ENCODE assay signal across 27 cellular contexts in the genomic region with DNA sequence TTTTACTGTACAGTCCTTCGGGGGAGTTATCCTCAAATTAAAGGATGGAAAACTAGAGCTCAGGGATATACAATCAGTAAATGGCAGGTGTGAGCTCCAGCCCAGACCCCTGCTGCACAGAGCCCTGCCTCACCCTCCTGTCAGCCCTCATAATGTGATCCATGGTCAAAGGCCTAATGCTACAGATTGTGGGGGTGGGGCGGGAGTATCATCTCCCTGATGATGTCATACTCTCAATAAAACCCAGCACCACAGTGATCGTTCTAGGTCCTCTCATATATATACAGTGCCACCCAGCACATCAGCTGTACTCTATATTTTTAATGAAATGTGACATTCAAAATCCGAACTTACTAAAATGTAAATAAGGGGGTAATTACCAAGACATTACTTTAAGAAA.
DNase-seq lines count a peak whose midpoint lies in the region; ATAC-seq, FAIRE-seq and TF ChIP-seq lines count a peak whose summit lies in the region.
"Had no signal": no experiment of that assay in that cellular context is flagged by ENCODE, and none has a peak within 500 bp of the region (broad histone marks: within the 10 kb centered on the region; RNA-seq: fewer than 3 reads in every experiment).

No MANE protein-coding gene starts in this region.

- no peak overlapping the region for H3K4me3 ChIP-seq in A549
- H3K4me3 ChIP-seq in HCT116 (replicated peaks in 1 of 2; ENCODE audit: low read depth in 1 of 2, low read length in 2 of 2), result no peak overlapping the region
- no peak overlapping the region for H3K4me3 ChIP-seq in HepG2 (replicated peaks in 1 of 3; ENCODE audit: insufficient read depth in 1 of 3, low read depth in 2 of 3, low read length in 3 of 3)
- H3K4me3 ChIP-seq in tibial artery, result no peak overlapping the region
- H3K4me3 ChIP-seq: BLaER1 treated with 17β-estradiol and CSF1 and Interleukin-3, amounts not matched to agents 10 nM and 100 nM; right atrium auricular region; SK-N-MC had no signal

- TF ChIP-seq POLR2A in A549 (IDR thresholded peaks at IDR 0.05; ENCODE audit: low read length) (no peak), HCT116 (IDR thresholded peaks at IDR 0.05; ENCODE audit: borderline replicate concordance, extremely low read depth, insufficient read depth, insufficient read length) (no peak), HepG2 (IDR thresholded peaks at IDR 0.05; ENCODE audit: insufficient read depth in 1 of 2, low read depth in 2 of 2, low read length in 2 of 2) (no peak)

- intact Hi-C loops in HCT116 (cut with micrococcal nuclease) (no loop called here), HepG2 (cut with micrococcal nuclease; ENCODE audit: unreplicated experiment) (no loop called here), tibial artery (cut with DNase I; ENCODE audit: low total_unique reads) (no loop called here)

- H3K4me2 ChIP-seq in A549, result peak overlapping the region; percentile 56
- no peak overlapping the region for H3K4me2 ChIP-seq in HCT116 (ENCODE audit: low read length)
- H3K4me2 ChIP-seq in HepG2 (ENCODE audit: low read depth, low read length), result no peak overlapping the region

- H3K4me1 ChIP-seq in A549 (peaks cover 17% of the 10 kb centered on the region), HCT116 (ENCODE audit: control insufficient read depth in 1 of 2, insufficient read depth in 2 of 2, low read length in 2 of 2) (peaks cover 0 to 6% of the 10 kb centered on the region in 2 experiments; a peak in 1 of 4 replicates), HepG2 (ENCODE audit: insufficient read depth, low read length) (peaks cover 28% of the 10 kb centered on the region), tibial artery (no peaks in the 10 kb centered on the region)

- H4K20me1 ChIP-seq in HCT116 (ENCODE audit: insufficient read depth) (no peaks in the 10 kb centered on the region), HepG2 (ENCODE audit: insufficient read depth, low read length) (no peaks in the 10 kb centered on the region)

- H2AFZ ChIP-seq in HCT116 (ENCODE audit: low read depth, low read length, poor library complexity, severe bottlenecking) (no peak overlapping the region), HepG2 (ENCODE audit: low read length) (no peak overlapping the region)

- no peak; a peak in 1 of 6 replicates for ATAC-seq in A549
- ATAC-seq in HCT116, result no peak
- ATAC-seq in HepG2, result no peak
- ATAC-seq: naive thymus-derived CD8-positive, alpha-beta T cell had no signal

- FAIRE-seq in A549 (lab: Jason Lieb, UNC), result no peak
- no peak for FAIRE-seq in HepG2 (lab: Jason Lieb, UNC)
- FAIRE-seq: astrocyte, endothelial cell of umbilical vein, GM18507, H54 had no signal

- peaks cover 4% of the 10 kb centered on the region; the same call in 1 of the 2 replicates for H3K79me2 ChIP-seq in HCT116 (ENCODE audit: insufficient read depth, low read length)
- no peaks in the 10 kb centered on the region for H3K79me2 ChIP-seq in HepG2 (ENCODE audit: insufficient read depth, low read length)

- peak overlapping the region in 1 of 2 experiments; percentile 49; a peak in 3 of 6 replicates for H3K27ac ChIP-seq in A549
- H3K27ac ChIP-seq in HCT116 (ENCODE audit: low read depth, low read length), result no peak overlapping the region
- H3K27ac ChIP-seq in HepG2 (ENCODE audit: extremely low read length, insufficient read depth, low read length), result no peak overlapping the region
- no peak overlapping the region for H3K27ac ChIP-seq in tibial artery
- H3K27ac ChIP-seq: BLaER1 treated with 17β-estradiol and CSF1 and Interleukin-3, amounts not matched to agents 10 nM and 100 nM; right atrium auricular region; RWPE1; SK-N-MC had no signal

- whole genome bisulfite sequencing in A549 (ENCODE audit: missing lambda C conversion rate), result 80% methylated on average over 4 of the region's 4 CpGs
- WGBS in HepG2 (ENCODE audit: low lambda C conversion rate), result 94% methylated on average over 4 of the region's 4 CpGs

- in situ Hi-C loops in HepG2 (cut with HindIII; ENCODE audit: extremely low pct_ligation_motif_present, low pct_unique_long_range_greater_than_20kb), result no loop called here

- H3K36me3 ChIP-seq in HCT116 (ENCODE audit: control insufficient read depth in 1 of 2, insufficient read depth in 2 of 2, low read length in 2 of 2), result peaks cover 0 to 6% of the 10 kb centered on the region in 2 experiments; a peak in 1 of 4 replicates
- H3K36me3 ChIP-seq in HepG2 (replicated peaks in 1 of 2; ENCODE audit: control insufficient read depth in 1 of 2, insufficient read depth in 2 of 2, low read length in 2 of 2), result no peaks in the 10 kb centered on the region
- peaks cover 5 to 24% (median 18%) of the 10 kb centered on the region in 3 donors for H3K36me3 ChIP-seq in tibial artery
- H3K36me3 ChIP-seq: right atrium auricular region had no signal

- CTCF ChIA-PET in A549 (lab: Yijun Ruan, JAX) (interaction anchor here (1.1 kb wide), 1 partner anchor 52 kb away, joined by 4 read pairs; no protein-coding TSS in a partner anchor), HCT116 (lab: Charles Lee) (no interaction called here), HepG2 (lab: Yijun Ruan, JAX; ENCODE audit: low intra/inter-chr PET ratio, low total read pairs) (no interaction called here)

- DNase-seq in A549 (ENCODE audit: low read depth in 1 of 2, low spot score in 1 of 2) (no peak), HCT116 (ENCODE audit: low read depth, low spot score) (no peak), OCI-M1 (lab: John Stamatoyannopoulos, UW) (peak; percentile 72), HepG2 (ENCODE audit: low spot score) (no peak), NOMO-1 treated with DMSO at 0.1 percent for 48 hours (lab: John Stamatoyannopoulos, UW; ENCODE audit: unreplicated experiment) (no peak), cerebellar cortex (ENCODE audit: low spot score) (no peak), tibial artery (no peak)
- DNase-seq in activated CD4-positive, alpha-beta T cell treated with anti-CD3 and anti-CD28 coated beads, Interleukin-2, amount 50 U/mL, for 1 hour, result no peak
- DNase-seq: activated gamma-delta T cell; activated naive CD8-positive, alpha-beta T cell treated with anti-CD3 and anti-CD28 coated beads, Interleukin-2, amount 10 ng/mL, durations not matched to agents 7 days and 5 days; activated T-cell treated with anti-CD3 and anti-CD28 coated beads, Interleukin-2, amount 50 U/mL, for 24 hours; COR-L47; DND-41; naive thymus-derived CD8-positive, alpha-beta T cell; NCI-H1092 treated with DMSO at 0.1 percent for 48 hours; NCI-H2081 treated with DMSO at 0.1 percent for 48 hours; stimulated activated CD4-positive, alpha-beta T cell treated with anti-CD3 and anti-CD28 coated beads, Interleukin-12 subunit alpha, Interleukin-12 subunit beta, amount 100 ng/mL, for 4 hours; stimulated activated CD4-positive, alpha-beta T cell treated with anti-CD3 and anti-CD28 coated beads, Interleukin-4, amount 100 ng/mL, for 1 hour; T-helper 2 cell had no signal

- no peaks in the 10 kb centered on the region for H3K9me2 ChIP-seq in HCT116 (ENCODE audit: insufficient read depth)

- TF ChIP-seq RAD21 in A549 (conservative IDR thresholded peaks at IDR 0.05 in 1 of 2, IDR thresholded peaks at IDR 0.05 in 1 of 2), result no peak
- TF ChIP-seq RAD21 in HCT116 (IDR thresholded peaks at IDR 0.05; ENCODE audit: low read depth), result no peak
- TF ChIP-seq RAD21 in HepG2 (CRISPR knock-in tag; IDR thresholded peaks at IDR 0.05), result no peak

- no peak overlapping the region for H3K9ac ChIP-seq in HCT116 (ENCODE audit: low read length)
- H3K9ac ChIP-seq in HepG2 (ENCODE audit: insufficient read depth, low read depth, low read length), result no peak overlapping the region
- H3K9ac ChIP-seq: BLaER1 treated with 17β-estradiol and CSF1 and Interleukin-3, amounts not matched to agents 10 nM and 100 nM had no signal

- TF ChIP-seq CTCF in A549 (IDR thresholded peaks at IDR 0.05) (no peak), HCT116 (IDR thresholded peaks at IDR 0.05 in 2 of 3, conservative IDR thresholded peaks at IDR 0.05 in 1 of 3; ENCODE audit: borderline replicate concordance in 1 of 3, insufficient read depth in 1 of 3, low read depth in 2 of 3, low read length in 2 of 3) (no peak), HepG2 (CRISPR knock-in tag; IDR thresholded peaks at IDR 0.05) (no peak), tibial artery (IDR thresholded peaks at IDR 0.05) (no peak)

- no peaks in the 10 kb centered on the region for H3K27me3 ChIP-seq in HCT116 (ENCODE audit: insufficient read depth, low read length)
- no peaks in the 10 kb centered on the region for H3K27me3 ChIP-seq in HepG2 (ENCODE audit: control insufficient read depth in 1 of 2, insufficient read depth in 2 of 2, low read length in 2 of 2)
- no peaks in the 10 kb centered on the region for H3K27me3 ChIP-seq in tibial artery
- H3K27me3 ChIP-seq: BLaER1 treated with 17β-estradiol and CSF1 and Interleukin-3, amounts not matched to agents 10 nM and 100 nM; right atrium auricular region had no signal

- H3K9me3 ChIP-seq in A549, result no peaks in the 10 kb centered on the region
- no peaks in the 10 kb centered on the region for H3K9me3 ChIP-seq in HCT116 (ENCODE audit: control insufficient read depth in 1 of 2, insufficient read depth in 1 of 2, low read depth in 1 of 2, low read length in 2 of 2)
- no peaks in the 10 kb centered on the region for H3K9me3 ChIP-seq in HepG2 (ENCODE audit: low read length)
- no peaks in the 10 kb centered on the region for H3K9me3 ChIP-seq in tibial artery
- H3K9me3 ChIP-seq: right atrium auricular region had no signal

- BruUV-seq in HCT116 (replicated peaks; lab: Mats Ljungman, UMichigan) (TSS peak; percentile 22), HepG2 (replicated peaks; lab: Mats Ljungman, UMichigan) (no TSS peak)

- TF ChIP-seq EP300 in A549 (IDR thresholded peaks at IDR 0.05) (no peak), HepG2 (IDR thresholded peaks at IDR 0.05; ENCODE audit: low read depth in 2 of 2, low read length in 2 of 2) (no peak), HepG2 (CRISPR knock-in tag; IDR thresholded peaks at IDR 0.05; ENCODE audit: borderline replicate concordance) (no peak)

- POLR2A ChIA-PET in A549 (lab: Yijun Ruan, JAX), result no interaction called here
- POLR2A ChIA-PET in HCT116 (lab: Charles Lee), result no interaction called here
- POLR2A ChIA-PET in HepG2 (lab: Yijun Ruan, JAX), result no interaction called here

- RAD21 ChIA-PET in HCT116 (lab: Charles Lee; ENCODE audit: low non-redundant PET in 1 of 2, low total read pairs in 2 of 2, uncharacterized antibody in 2 of 2, unreplicated experiment in 2 of 2), result no interaction called here

TF ChIP-seq in A549, 52 proteins besides CTCF, POLR2A, EP300 and RAD21 (continues in another document):
- TF ChIP-seq SREBF2 (IDR thresholded peaks at IDR 0.05), result no peak

TF ChIP-seq in HCT116, 20 proteins besides CTCF, POLR2A, EP300 and RAD21 (continues in another document):
- TF ChIP-seq, protein P1, sequence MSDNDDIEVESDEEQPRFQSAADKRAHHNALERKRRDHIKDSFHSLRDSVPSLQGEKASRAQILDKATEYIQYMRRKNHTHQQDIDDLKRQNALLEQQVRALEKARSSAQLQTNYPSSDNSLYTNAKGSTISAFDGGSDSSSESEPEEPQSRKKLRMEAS (IDR thresholded peaks at IDR 0.05), result no peak

TF ChIP-seq in HepG2, 621 proteins besides CTCF, POLR2A, EP300 and RAD21:
- TF ChIP-seq ZNF143 (CRISPR knock-in tag; IDR thresholded peaks at IDR 0.05) (no peak), ATF7 (IDR thresholded peaks at IDR 0.05) (peak; percentile 87), ATF7 (CRISPR knock-in tag; IDR thresholded peaks at IDR 0.05) (no peak), CREB1 (IDR thresholded peaks at IDR 0.05) (peak; percentile 38; the same call in 1 of the 2 replicates), CREB1 (CRISPR knock-in tag; IDR thresholded peaks at IDR 0.05) (no peak)
